Comparison of ENCODE assay signal across 23 cellular contexts in genomic region chr10:58212622-58213021, GRCh38. TPM values are rescaled to one million over a fixed set of nuclear protein-coding genes. Genes with fewer than 3 reads are reported as not detected.
DNase-seq lines count a peak whose midpoint lies in the region; ATAC-seq, FAIRE-seq and TF ChIP-seq lines count a peak whose summit lies in the region.
"Had no signal": no experiment of that assay in that cellular context is flagged by ENCODE, and none has a peak within 500 bp of the region (broad histone marks: within the 10 kb centered on the region; RNA-seq: fewer than 3 reads in every experiment).

No MANE protein-coding gene starts in this region.

- peaks cover 41% of the 10 kb centered on the region for H3K36me3 Mint-ChIP-seq in activated CD4-positive, alpha-beta T cell treated with anti-CD3 and anti-CD28 coated beads for 36 hours (ENCODE audit: low read depth)
- peaks cover 43% of the 10 kb centered on the region for H3K36me3 Mint-ChIP-seq in activated naive CD4-positive, alpha-beta T cell treated with anti-CD3 and anti-CD28 coated beads for 36 hours (ENCODE audit: low read depth)
- H3K36me3 Mint-ChIP-seq in natural killer cell: no peaks in the 10 kb centered on the region

- intact Hi-C loops in activated CD4-positive, alpha-beta T cell treated with anti-CD3 and anti-CD28 coated beads for 36 hours (cut with DNase I, micrococcal nuclease): no loop called here
- intact Hi-C loops in activated naive CD4-positive, alpha-beta T cell treated with anti-CD3 and anti-CD28 coated beads for 36 hours (cut with micrococcal nuclease): loop anchor here (1.0 to 2.0 kb wide), 2 partner anchors 54 to 70 kb away; no protein-coding TSS in a partner anchor
- intact Hi-C loops in natural killer cell (cut with micrococcal nuclease): no loop called here

- ATAC-seq in activated CD4-positive, alpha-beta T cell treated with anti-CD3 and anti-CD28 coated beads for 36 hours: peak; percentile 57
- peak in 2 of 3 donors; percentile 36 to 56 for ATAC-seq in natural killer cell

- peaks cover 6% of the 10 kb centered on the region for H3K9me3 Mint-ChIP-seq in activated CD4-positive, alpha-beta T cell treated with anti-CD3 and anti-CD28 coated beads for 36 hours (ENCODE audit: low read depth)
- no peaks in the 10 kb centered on the region for H3K9me3 Mint-ChIP-seq in activated naive CD4-positive, alpha-beta T cell treated with anti-CD3 and anti-CD28 coated beads for 36 hours
- no peaks in the 10 kb centered on the region for H3K9me3 Mint-ChIP-seq in natural killer cell

- no peak for TF ChIP-seq CTCF in natural killer cell (IDR thresholded peaks at IDR 0.05)
- no peak for TF ChIP-seq CTCF in foreskin fibroblast (IDR thresholded peaks at IDR 0.05; ENCODE audit: low read depth, low read length)

- peak; percentile 30 for FAIRE-seq in H54 (lab: Jason Lieb, UNC)
- FAIRE-seq: D721Med, GM18507 had no signal

- H3K27ac Mint-ChIP-seq in activated CD4-positive, alpha-beta T cell treated with anti-CD3 and anti-CD28 coated beads for 36 hours: peak overlapping the region; percentile 40
- H3K27ac Mint-ChIP-seq in activated naive CD4-positive, alpha-beta T cell treated with anti-CD3 and anti-CD28 coated beads for 36 hours: peak overlapping the region; percentile 34
- H3K27ac Mint-ChIP-seq in natural killer cell: peak overlapping the region in 1 of 2 donors; percentile 11
- H3K27ac Mint-ChIP-seq: IgD-negative memory B cell had no signal

- CTCF ChIA-PET in activated CD4-positive, alpha-beta T cell treated with anti-CD3 and anti-CD28 coated beads for 36 hours (lab: Charles Lee): interaction anchor here (0.7 kb wide), 1 partner anchor 35 kb away, joined by 3 read pairs; no protein-coding TSS in a partner anchor
- CTCF ChIA-PET in activated naive CD4-positive, alpha-beta T cell treated with anti-CD3 and anti-CD28 coated beads for 36 hours (lab: Charles Lee): no interaction called here

- no peak for DNase-seq in activated CD4-positive, alpha-beta T cell treated with anti-CD3 and anti-CD28 coated beads for 36 hours
- DNase-seq in activated CD4-positive, alpha-beta T cell treated with anti-CD3 and anti-CD28 coated beads, Interleukin-2, amount 50 U/mL, for 48 hours: no peak
- peak; percentile 13 for DNase-seq in activated naive CD4-positive, alpha-beta T cell treated with anti-CD3 and anti-CD28 coated beads for 36 hours
- DNase-seq in activated naive CD4-positive, alpha-beta T cell treated with anti-CD3 and anti-CD28 coated beads, Interleukin-2, amount 50 U/mL, for 16 hours: no peak
- DNase-seq in H54 (ENCODE audit: insufficient read length, low spot score) (no peak), natural killer cell (no peak), NCI-H1092 (lab: John Stamatoyannopoulos, UW) (no peak), foreskin fibroblast (no peak)
- DNase-seq: 8988T, ACHN, BE2C, H7, MM.1S, NCI-H1417, NCI-H1694, NCI-H2029 treated with DMSO at 0.1 percent for 48 hours, NCI-H446 treated with DMSO at 0.1 percent for 48 hours, NCI-H526 treated with DMSO at 0.1 percent for 48 hours, Right ventricle myocardium superior, RPMI8226 had no signal

- POLR2A ChIA-PET in activated CD4-positive, alpha-beta T cell treated with anti-CD3 and anti-CD28 coated beads for 36 hours (lab: Charles Lee): no interaction called here

- no peak overlapping the region for H3K4me3 Mint-ChIP-seq in activated CD4-positive, alpha-beta T cell treated with anti-CD3 and anti-CD28 coated beads for 36 hours
- H3K4me3 Mint-ChIP-seq in activated naive CD4-positive, alpha-beta T cell treated with anti-CD3 and anti-CD28 coated beads for 36 hours: no peak overlapping the region
- H3K4me3 Mint-ChIP-seq in natural killer cell: no peak overlapping the region
- H3K4me3 Mint-ChIP-seq: IgD-negative memory B cell had no signal

- H3K4me1 Mint-ChIP-seq in activated CD4-positive, alpha-beta T cell treated with anti-CD3 and anti-CD28 coated beads for 36 hours: peaks cover 16% of the 10 kb centered on the region
- H3K4me1 Mint-ChIP-seq in activated naive CD4-positive, alpha-beta T cell treated with anti-CD3 and anti-CD28 coated beads for 36 hours (ENCODE audit: low read depth): peaks cover 19% of the 10 kb centered on the region
- peaks cover 9 to 15% of the 10 kb centered on the region in 2 donors for H3K4me1 Mint-ChIP-seq in natural killer cell
- H3K4me1 Mint-ChIP-seq: IgD-negative memory B cell had no signal

- TF ChIP-seq POLR2A in H54 (IDR thresholded peaks at IDR 0.05; ENCODE audit: low read depth, low read length): no peak

- no peaks in the 10 kb centered on the region for H3K27me3 Mint-ChIP-seq in activated CD4-positive, alpha-beta T cell treated with anti-CD3 and anti-CD28 coated beads for 36 hours
- H3K27me3 Mint-ChIP-seq in activated naive CD4-positive, alpha-beta T cell treated with anti-CD3 and anti-CD28 coated beads for 36 hours (ENCODE audit: low read depth): no peaks in the 10 kb centered on the region
- H3K27me3 Mint-ChIP-seq in natural killer cell (ENCODE audit: low read depth in 2 of 2): no peaks in the 10 kb centered on the region
- H3K27me3 Mint-ChIP-seq: IgD-negative memory B cell had no signal

- no peak overlapping the region for H3K4me3 ChIP-seq in foreskin fibroblast (ENCODE audit: low read depth in 1 of 2, low read length in 2 of 2)

RNA-seq across cellular contexts. Expression of gene IPMK, which starts 55.1 kb away (rescaled TPM):
- total RNA-seq in activated CD4-positive, alpha-beta T cell treated with anti-CD3 and anti-CD28 coated beads for 36 hours: 1 to 10 TPM; 7.1 to 8.1 TPM
- total RNA-seq in activated naive CD4-positive, alpha-beta T cell treated with anti-CD3 and anti-CD28 coated beads for 36 hours: 1 to 10 TPM; 5.6 TPM
- total RNA-seq in natural killer cell: 1 to 10 TPM; 4.4 to 5.7 (median 4.6) TPM

RNA-seq across cellular contexts. Expression of gene CISD1, which starts 56.3 kb away (rescaled TPM):
- 10 to 100 TPM; 29.9 to 49.2 TPM for total RNA-seq in activated CD4-positive, alpha-beta T cell treated with anti-CD3 and anti-CD28 coated beads for 36 hours
- total RNA-seq in activated naive CD4-positive, alpha-beta T cell treated with anti-CD3 and anti-CD28 coated beads for 36 hours: 10 to 100 TPM; 52.7 to 55.0 TPM
- 10 to 100 TPM in 1 of 3 donors, 1 to 10 TPM in 2; 4.2 to 10.4 (median 5.3) TPM for total RNA-seq in natural killer cell
